13 cellular contexts compared by ENCODE assay signal in the genomic region with DNA sequence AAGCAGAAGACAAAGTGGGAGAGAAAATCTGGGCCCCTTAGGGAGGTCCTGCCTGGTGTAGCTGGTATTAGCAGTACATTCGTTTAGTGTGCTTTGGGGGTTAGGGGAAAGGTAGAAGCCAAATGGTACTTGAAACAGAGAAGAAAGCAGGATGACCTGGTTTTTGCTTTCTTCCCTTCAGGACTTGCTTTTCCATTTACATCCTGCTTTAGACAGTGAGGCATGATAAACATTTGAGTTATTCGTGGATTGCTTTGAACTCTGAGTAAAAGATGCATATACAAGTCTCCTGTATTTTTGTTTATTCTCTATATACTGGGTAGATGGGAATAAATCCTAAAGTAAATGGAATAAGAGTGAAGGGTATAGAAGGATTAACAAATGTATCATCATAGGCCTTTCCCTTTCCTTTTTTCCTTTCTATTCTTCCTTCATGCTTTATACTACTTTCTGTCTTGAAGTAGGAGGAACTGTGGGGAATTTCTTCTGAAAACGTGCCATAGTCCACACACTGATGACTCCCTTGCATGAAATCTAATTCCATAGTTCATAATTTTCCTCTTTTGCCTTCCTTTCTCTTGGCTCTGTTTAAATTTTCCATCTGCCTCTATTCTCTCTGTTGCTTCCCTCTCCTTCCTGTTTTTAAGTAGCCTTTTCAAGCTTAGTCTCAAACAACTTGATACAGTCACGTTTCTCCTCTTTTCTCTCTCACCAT.
DNase-seq lines count a peak whose midpoint lies in the region; ATAC-seq and TF ChIP-seq lines count a peak whose summit lies in the region.
"Had no signal": no experiment of that assay in that cellular context is flagged by ENCODE, and none has a peak within 500 bp of the region (broad histone marks: within the 10 kb centered on the region; RNA-seq: fewer than 3 reads in every experiment).

No MANE protein-coding gene starts in this region.

- H3K9ac ChIP-seq in GM23248 (peak overlapping the region; percentile 25; the same call in 1 of the 2 replicates), mesenchymal stem cell (ENCODE audit: low read length) (peak overlapping the region; percentile 14)

- no peak overlapping the region for H4K91ac ChIP-seq in mesenchymal stem cell (ENCODE audit: low read length)

- TF ChIP-seq CTCF in ascending aorta (IDR thresholded peaks at IDR 0.05) (no peak), spleen (IDR thresholded peaks at IDR 0.05 in 8 of 11, conservative IDR thresholded peaks at IDR 0.05 in 3 of 11) (no peak), progenitor cell of endocrine pancreas (IDR thresholded peaks at IDR 0.05; ENCODE audit: unreplicated experiment) (no peak)

- H3K18ac ChIP-seq in mesenchymal stem cell (ENCODE audit: low read depth in 1 of 2, low read length in 2 of 2), result peak overlapping the region in 1 of 2 experiments; percentile 57

- peak overlapping the region; percentile 9 to 63 for H2BK12ac ChIP-seq in mesenchymal stem cell (ENCODE audit: low read length in 2 of 2)

- no peaks in the 10 kb centered on the region for H3K9me3 ChIP-seq in GM23248 (ENCODE audit: low read depth)
- no peaks in the 10 kb centered on the region for H3K9me3 ChIP-seq in ascending aorta
- no peaks in the 10 kb centered on the region for H3K9me3 ChIP-seq in mesenchymal stem cell (ENCODE audit: control insufficient read depth, low read length)
- no peaks in the 10 kb centered on the region for H3K9me3 ChIP-seq in spleen

- H3K4ac ChIP-seq in mesenchymal stem cell (ENCODE audit: low read depth in 1 of 2, low read length in 2 of 2), result no peak overlapping the region

- H3K27ac Mint-ChIP-seq in progenitor cell of endocrine pancreas, result no peak overlapping the region
- H3K27ac Mint-ChIP-seq: activated naive CD4-positive, alpha-beta T cell treated with anti-CD3 and anti-CD28 coated beads for 36 hours; type B pancreatic cell had no signal

- H3K4me3 Mint-ChIP-seq in progenitor cell of endocrine pancreas (ENCODE audit: low read depth), result no peak overlapping the region
- H3K4me3 Mint-ChIP-seq: activated naive CD4-positive, alpha-beta T cell treated with anti-CD3 and anti-CD28 coated beads for 36 hours; neural crest cell; type B pancreatic cell had no signal

- intact Hi-C loops in ascending aorta (cut with DNase I) (no loop called here), spleen (cut with DNase I; ENCODE audit: low total_unique reads) (no loop called here)

- no peak overlapping the region for H2AK5ac ChIP-seq in mesenchymal stem cell (ENCODE audit: low read length, severe bottlenecking)

- H3K36me3 Mint-ChIP-seq in progenitor cell of endocrine pancreas (ENCODE audit: insufficient read depth), result no peaks in the 10 kb centered on the region
- H3K36me3 Mint-ChIP-seq: type B pancreatic cell had no signal

- H3K27ac ChIP-seq in GM23248 (peak overlapping the region; percentile 44), ascending aorta (peak overlapping the region; percentile 47 to 63), mesenchymal stem cell (ENCODE audit: low read length, poor library complexity, severe bottlenecking) (peak overlapping the region; percentile 43), spleen (peak overlapping the region in 7 of 8 donors; percentile 22 to 60 (median 34))

- no peak overlapping the region for H3K14ac ChIP-seq in mesenchymal stem cell (ENCODE audit: low read length in 2 of 2)

- ATAC-seq in stimulated activated naive CD8-positive, alpha-beta T cell treated with anti-CD3 and anti-CD28 coated beads, Interleukin-15, Interleukin-2, amounts not matched to agents 100 U/mL and 50 U/mL, for 24 hours, result no peak

- no peaks in the 10 kb centered on the region for H3K36me3 ChIP-seq in GM23248 (ENCODE audit: low read depth)
- no peaks in the 10 kb centered on the region for H3K36me3 ChIP-seq in ascending aorta
- no peaks in the 10 kb centered on the region for H3K36me3 ChIP-seq in mesenchymal stem cell (ENCODE audit: control insufficient read depth in 1 of 2, insufficient read depth in 2 of 2, low read depth in 1 of 2, low read length in 2 of 2)
- no peaks in the 10 kb centered on the region for H3K36me3 ChIP-seq in spleen

- WGBS in GM23248 (ENCODE audit: low coverage in 1 of 2, low lambda C conversion rate in 2 of 2, missing lambda C conversion rate in 2 of 2), 2 experiments, result 10 to 13% methylated on average over 4 of the region's 4 CpGs
- 12% methylated on average over 3 of the region's 4 CpGs for WGBS in mesenchymal stem cell
- 44 to 65% (median 62%) methylated on average over 4 of the region's 4 CpGs for WGBS in spleen, 5 donors

- H3K79me1 ChIP-seq in mesenchymal stem cell (replicated peaks; ENCODE audit: low read length, poor library complexity, severe bottlenecking), result no peaks in the 10 kb centered on the region

- no peak overlapping the region for H3K23ac ChIP-seq in mesenchymal stem cell (ENCODE audit: low read length in 2 of 2)

- no peak overlapping the region for H2BK120ac ChIP-seq in mesenchymal stem cell (ENCODE audit: low read depth, low read length)

- peak overlapping the region; percentile 32 for H3K4me2 ChIP-seq in GM23248 (ENCODE audit: unreplicated experiment)
- H3K4me2 ChIP-seq in mesenchymal stem cell (ENCODE audit: low read length, poor library complexity, severe bottlenecking), result no peak overlapping the region

- in situ Hi-C loops in GM23248 (cut with MboI), result no loop called here

- TF ChIP-seq POLR2A in spleen (IDR thresholded peaks at IDR 0.05), result no peak

- H3K4me1 Mint-ChIP-seq in progenitor cell of endocrine pancreas (ENCODE audit: low read depth), result peaks cover 2% of the 10 kb centered on the region

- peak overlapping the region; percentile 66 for H4K8ac ChIP-seq in mesenchymal stem cell (ENCODE audit: low read length)

- H2BK5ac ChIP-seq in mesenchymal stem cell (ENCODE audit: low read depth, low read length, poor library complexity, severe bottlenecking), result no peak overlapping the region

- H2BK15ac ChIP-seq in mesenchymal stem cell (ENCODE audit: low read depth, poor library complexity, severe bottlenecking), result no peak overlapping the region

- H3K27me3 Mint-ChIP-seq in progenitor cell of endocrine pancreas, result peaks cover 3% of the 10 kb centered on the region
- H3K27me3 Mint-ChIP-seq: type B pancreatic cell had no signal

- no peaks in the 10 kb centered on the region for H3K9me3 Mint-ChIP-seq in progenitor cell of endocrine pancreas (ENCODE audit: low read depth)
- H3K9me3 Mint-ChIP-seq: activated naive CD4-positive, alpha-beta T cell treated with anti-CD3 and anti-CD28 coated beads for 36 hours; type B pancreatic cell had no signal

- DNase-seq in GM23248, result peak; percentile 24
- DNase-seq in ascending aorta (ENCODE audit: low spot score in 2 of 2), result no peak
- peak; percentile 24 for DNase-seq in mesenchymal stem cell
- DNase-seq in spleen, result no peak
- no peak for DNase-seq in progenitor cell of endocrine pancreas (ENCODE audit: low spot score, unreplicated experiment)
- DNase-seq in retina, result no peak
- no peak for DNase-seq in NCI-H526 treated with DMSO at 0.1 percent for 48 hours (lab: John Stamatoyannopoulos, UW)
- no peak for DNase-seq in stimulated activated naive CD8-positive, alpha-beta T cell treated with anti-CD3 and anti-CD28 coated beads, Interleukin-15, Interleukin-2, amounts not matched to agents 100 U/mL and 50 U/mL, for 24 hours
- DNase-seq: activated CD4-positive, CD25-positive, alpha-beta regulatory T cell; central memory CD4-positive, alpha-beta T cell had no signal

- no peaks in the 10 kb centered on the region for H3K27me3 ChIP-seq in GM23248 (replicated peaks; ENCODE audit: insufficient read depth)
- no peaks in the 10 kb centered on the region for H3K27me3 ChIP-seq in ascending aorta
- H3K27me3 ChIP-seq in mesenchymal stem cell (ENCODE audit: control insufficient read depth in 1 of 2, insufficient read depth in 1 of 2, low read length in 2 of 2), result no peaks in the 10 kb centered on the region
- H3K27me3 ChIP-seq in spleen (replicated peaks in 1 of 7), result no peaks in the 10 kb centered on the region

- no peaks in the 10 kb centered on the region for H3K9me2 ChIP-seq in GM23248 (ENCODE audit: insufficient read depth)

- no peaks in the 10 kb centered on the region for H4K20me1 ChIP-seq in GM23248 (ENCODE audit: insufficient read depth)

- peaks cover 26% of the 10 kb centered on the region for H3K4me1 ChIP-seq in GM23248 (ENCODE audit: insufficient read depth)
- peaks cover 0 to 11% of the 10 kb centered on the region in 2 donors for H3K4me1 ChIP-seq in ascending aorta
- H3K4me1 ChIP-seq in mesenchymal stem cell (ENCODE audit: control insufficient read depth, insufficient read depth, low read depth, low read length), result peaks cover 2% of the 10 kb centered on the region
- peaks cover 0 to 24% (median 0%) of the 10 kb centered on the region in 6 donors for H3K4me1 ChIP-seq in spleen

- H3K4me3 ChIP-seq in GM23248 (peak overlapping the region; percentile 23), ascending aorta (peak overlapping the region in 1 of 2 donors; percentile 5), mesenchymal stem cell (ENCODE audit: insufficient read depth in 1 of 2, low read depth in 1 of 2, low read length in 2 of 2) (no peak overlapping the region), spleen (no peak overlapping the region)

- H3K79me2 ChIP-seq in GM23248 (ENCODE audit: insufficient read depth), result no peaks in the 10 kb centered on the region

- peaks cover 11% of the 10 kb centered on the region for H3F3A ChIP-seq in GM23248 (ENCODE audit: insufficient read depth)

- H2AFZ ChIP-seq in GM23248 (peak overlapping the region; percentile 93), mesenchymal stem cell (ENCODE audit: low read depth, low read length) (no peak overlapping the region)

Comparison
In these comparisons a context has a peak if more than half of its experiments do, and no peak if none do; other contexts are left out.
1. DNase-seq: peak in GM23248 (single experiment) and mesenchymal stem cell (single experiment); none in ascending aorta (0 of 2), spleen (single experiment), progenitor cell of endocrine pancreas (single experiment), retina (single experiment), NCI-H526 treated with DMSO at 0.1 percent for 48 hours (single experiment) and stimulated activated naive CD8-positive, alpha-beta T cell treated with anti-CD3 and anti-CD28 coated beads, Interleukin-15, Interleukin-2, amounts not matched to agents 100 U/mL and 50 U/mL, for 24 hours (single experiment).
2. Peak in every context shown above with its lines, with median percentiles within 50 percentile points of each other: H3K27ac ChIP-seq.